ENCODE assay signal across 8 cellular contexts in the genomic region with DNA sequence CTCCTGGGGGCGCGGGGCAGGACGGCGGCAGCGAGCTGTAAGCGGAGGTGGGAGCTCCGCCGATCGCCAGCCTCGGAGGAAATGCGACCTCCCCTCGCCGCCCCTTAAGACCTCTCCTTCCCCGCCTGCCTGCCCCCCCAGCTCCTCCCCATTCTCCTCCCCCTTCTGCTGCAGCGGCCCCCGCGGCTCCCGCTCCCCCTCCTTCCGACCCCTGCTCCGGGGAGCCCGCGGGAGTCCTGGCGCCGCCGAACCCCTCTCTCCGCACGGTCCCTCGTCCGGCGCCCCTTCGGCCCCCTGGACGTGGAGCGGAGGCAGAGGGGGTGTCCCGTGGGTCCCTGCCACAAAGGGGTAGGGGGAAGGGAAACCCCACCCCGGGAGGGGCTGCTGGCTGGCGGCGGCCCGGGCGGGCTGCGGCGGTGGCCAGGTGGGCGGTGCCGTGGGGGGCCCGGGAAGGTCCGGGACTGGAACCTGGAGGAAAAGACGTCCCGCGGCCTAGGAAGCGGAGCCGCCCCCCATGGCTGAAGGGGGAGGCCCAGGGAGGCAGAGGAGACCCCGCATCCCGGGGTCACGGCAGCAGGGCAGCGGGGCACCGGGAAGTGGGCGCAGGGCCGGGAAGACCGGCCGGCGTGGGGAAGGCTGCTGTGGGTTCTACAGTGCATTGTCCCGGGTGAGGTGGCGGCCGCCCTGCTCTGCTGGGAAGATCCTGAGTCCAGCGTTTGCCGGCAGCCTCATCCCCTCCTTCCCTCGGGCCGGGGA. TPM values are rescaled to one million over a fixed set of nuclear protein-coding genes. Genes with fewer than 3 reads are reported as not detected.
DNase-seq lines count a peak whose midpoint lies in the region; ATAC-seq and TF ChIP-seq lines count a peak whose summit lies in the region.

A gene with protein sequence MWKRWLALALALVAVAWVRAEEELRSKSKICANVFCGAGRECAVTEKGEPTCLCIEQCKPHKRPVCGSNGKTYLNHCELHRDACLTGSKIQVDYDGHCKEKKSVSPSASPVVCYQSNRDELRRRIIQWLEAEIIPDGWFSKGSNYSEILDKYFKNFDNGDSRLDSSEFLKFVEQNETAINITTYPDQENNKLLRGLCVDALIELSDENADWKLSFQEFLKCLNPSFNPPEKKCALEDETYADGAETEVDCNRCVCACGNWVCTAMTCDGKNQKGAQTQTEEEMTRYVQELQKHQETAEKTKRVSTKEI (minus strand): TSS at position 79 of the 756 bp plus-strand sequence. CDS start 246 bp downstream, outside the sequence.

- H3K36me3 ChIP-seq in ACC112 (ENCODE audit: insufficient read depth, low read length) (peaks cover 7% of the 10 kb centered on the region; the same call in 1 of the 2 replicates), right atrium auricular region (peaks cover 17% of the 10 kb centered on the region)

- no peak for TF ChIP-seq CTCF in right atrium auricular region (IDR thresholded peaks at IDR 0.05)
- TF ChIP-seq CTCF in progenitor cell of endocrine pancreas (IDR thresholded peaks at IDR 0.05; ENCODE audit: unreplicated experiment), result no peak

- peaks cover 4% of the 10 kb centered on the region for H3K9me3 Mint-ChIP-seq in progenitor cell of endocrine pancreas (ENCODE audit: low read depth)

- H3K36me3 Mint-ChIP-seq in progenitor cell of endocrine pancreas (ENCODE audit: insufficient read depth), result peaks cover 2% of the 10 kb centered on the region

- peaks cover 13% of the 10 kb centered on the region for H3K4me1 Mint-ChIP-seq in progenitor cell of endocrine pancreas (ENCODE audit: low read depth)

- peak within 1 kb of the TSS; percentile 93 for H3K27ac Mint-ChIP-seq in progenitor cell of endocrine pancreas

- peaks cover 48% of the 10 kb centered on the region for H3K79me2 ChIP-seq in ACC112 (ENCODE audit: control insufficient read depth, insufficient read depth, low read length, unreplicated experiment)

- no peaks in the 10 kb centered on the region for H3K27me3 ChIP-seq in ACC112 (ENCODE audit: insufficient read depth, low read length)
- no peaks in the 10 kb centered on the region for H3K27me3 ChIP-seq in right atrium auricular region

- peak within 1 kb of the TSS; percentile 94 for H3K4me3 Mint-ChIP-seq in progenitor cell of endocrine pancreas (ENCODE audit: low read depth)

- H3K4me1 ChIP-seq in ACC112 (ENCODE audit: control insufficient read depth, insufficient read depth, low read length, unreplicated experiment) (peaks cover 31% of the 10 kb centered on the region), right atrium auricular region (peaks cover 0 to 41% of the 10 kb centered on the region in 2 donors)

- DNase-seq in right atrium auricular region (ENCODE audit: low spot score) (peak; percentile 74), progenitor cell of endocrine pancreas (ENCODE audit: low spot score, unreplicated experiment) (peak; percentile 61), COLO829 (ENCODE audit: low spot score) (no peak), Kasumi-1 (lab: John Stamatoyannopoulos, UW) (no peak), SW480 (ENCODE audit: low spot score) (no peak)

- ATAC-seq in HG02588 (IDR thresholded peaks at IDR 0.05; ENCODE audit: unreplicated experiment), result peak; percentile 14

- peak within 1 kb of the TSS; percentile 91 for H3K27ac ChIP-seq in ACC112 (ENCODE audit: low read depth, low read length)
- H3K27ac ChIP-seq in angular gyrus (ENCODE audit: low read depth, low read length), result peak within 1 kb of the TSS; percentile 37
- H3K27ac ChIP-seq in right atrium auricular region, result peak within 1 kb of the TSS; percentile 92 to 97

- H3K9me3 ChIP-seq in right atrium auricular region, result no peaks in the 10 kb centered on the region

- H2AFZ ChIP-seq in ACC112 (ENCODE audit: low read length, unreplicated experiment), result peak within 1 kb of the TSS; percentile 81

- peak within 1 kb of the TSS; percentile 88 for H3K4me3 ChIP-seq in ACC112 (ENCODE audit: low read depth, low read length)
- H3K4me3 ChIP-seq in right atrium auricular region, result peak within 1 kb of the TSS; percentile 81 to 93

- peaks cover 2% of the 10 kb centered on the region for H3K27me3 Mint-ChIP-seq in progenitor cell of endocrine pancreas

RNA-seq across cellular contexts. Expression of the gene that starts here (rescaled TPM):
- total RNA-seq in right atrium auricular region, result 100 to 1,000 TPM; 327 to 380 TPM
- 210 and 225 TPM in 2 replicates for total RNA-seq in progenitor cell of endocrine pancreas

Comparison
In these comparisons a context has a peak if more than half of its experiments do, and no peak if none do; other contexts are left out.
1. H3K27ac ChIP-seq: peak in every context shown above with its lines; median percentile 94 in right atrium auricular region; 91 in ACC112; 37 in angular gyrus.
2. DNase-seq: peak in right atrium auricular region (single experiment) and progenitor cell of endocrine pancreas (single experiment); none in COLO829 (single experiment), Kasumi-1 (0 of 2) and SW480 (single experiment).